Comparison of ENCODE assay signal across 12 cellular contexts in genomic region chr10:71801357-71801756, GRCh38. TPM values are rescaled to one million over a fixed set of nuclear protein-coding genes. Genes with fewer than 3 reads are reported as not detected.
DNase-seq lines count a peak whose midpoint lies in the region; ATAC-seq and TF ChIP-seq lines count a peak whose summit lies in the region.
"Had no signal": no experiment of that assay in that cellular context is flagged by ENCODE, and none has a peak within 500 bp of the region (broad histone marks: within the 10 kb centered on the region; RNA-seq: fewer than 3 reads in every experiment).

No MANE protein-coding gene starts in this region.

- no peaks in the 10 kb centered on the region for H3K36me3 Mint-ChIP-seq in activated B cell treated with CpG ODN at 0.5 μM for 24 hours (ENCODE audit: low read depth)

- peak; percentile 83 for ATAC-seq in GM18861 (IDR thresholded peaks at IDR 0.05; ENCODE audit: unreplicated experiment)
- ATAC-seq in GM21619 (IDR thresholded peaks at IDR 0.05; ENCODE audit: unreplicated experiment), result peak; percentile 74
- peak; percentile 85 for ATAC-seq in HG03378 (IDR thresholded peaks at IDR 0.05; ENCODE audit: unreplicated experiment)
- ATAC-seq in activated B cell treated with CpG ODN at 0.5 μM for 24 hours (ENCODE audit: low read depth), result peak; percentile 98
- ATAC-seq: activated naive CD8-positive, alpha-beta T cell treated with anti-CD3 and anti-CD28 coated beads, Interleukin-2, amount 50 U/mL, for 24 hours had no signal

- no peaks in the 10 kb centered on the region for H3K9me3 Mint-ChIP-seq in activated B cell treated with CpG ODN at 0.5 μM for 24 hours
- H3K9me3 Mint-ChIP-seq: activated naive CD8-positive, alpha-beta T cell treated with anti-CD3 and anti-CD28 coated beads, Interleukin-2, amount 50 U/mL, for 24 hours had no signal

- DNase-seq in activated B cell treated with CpG ODN at 0.5 μM for 24 hours (no peak), ACHN (no peak), H7 (no peak), EL (no peak)
- no peak for DNase-seq in stimulated activated CD4-positive, alpha-beta T cell treated with anti-CD3 and anti-CD28 coated beads, Interleukin-4, amount 100 ng/mL, for 4 hours
- DNase-seq: activated naive CD8-positive, alpha-beta T cell treated with anti-CD3 and anti-CD28 coated beads, Interleukin-2, amount 50 U/mL, for 24 hours; NCI-H1105 treated with DMSO at 0.1 percent for 48 hours had no signal

- H3K4me1 Mint-ChIP-seq in activated B cell treated with CpG ODN at 0.5 μM for 24 hours, result peaks cover 23% of the 10 kb centered on the region

- POLR2A ChIA-PET in activated B cell treated with CpG ODN at 0.5 μM for 24 hours (lab: Charles Lee), result interaction anchor here (0.8 to 1.7 kb wide), 6 partner anchors 25 to 107 kb away, joined by 3 to 10 read pairs (median 4); partner anchors contain the start of gene VSIR

- in situ Hi-C loops in ACHN (cut with HindIII; ENCODE audit: low pct_ligation_motif_present, low pct_unique_long_range_greater_than_20kb, low sequenced_read_pairs), result no loop called here

- peaks cover 11% of the 10 kb centered on the region for H3K27me3 ChIP-seq in H7 (ENCODE audit: control insufficient read depth, insufficient read depth, low read length)

- no peak overlapping the region for H3K4me3 ChIP-seq in H7 (ENCODE audit: insufficient read depth, low read depth, low read length)

- H3K4me3 Mint-ChIP-seq in activated B cell treated with CpG ODN at 0.5 μM for 24 hours, result peak overlapping the region; percentile 1
- H3K4me3 Mint-ChIP-seq: activated naive CD8-positive, alpha-beta T cell treated with anti-CD3 and anti-CD28 coated beads, Interleukin-2, amount 50 U/mL, for 24 hours had no signal

- intact Hi-C loops in activated B cell treated with CpG ODN at 0.5 μM for 24 hours (cut with micrococcal nuclease), result no loop called here

- TF ChIP-seq CTCF in activated B cell treated with CpG ODN at 0.5 μM for 24 hours (IDR thresholded peaks at IDR 0.05), result no peak

- H3K27me3 Mint-ChIP-seq in activated B cell treated with CpG ODN at 0.5 μM for 24 hours, result no peaks in the 10 kb centered on the region
- H3K27me3 Mint-ChIP-seq: activated naive CD8-positive, alpha-beta T cell treated with anti-CD3 and anti-CD28 coated beads, Interleukin-2, amount 50 U/mL, for 24 hours had no signal

- CTCF ChIA-PET in activated B cell treated with CpG ODN at 0.5 μM for 24 hours (lab: Charles Lee), result interaction anchor here (1.2 to 1.6 kb wide), 2 partner anchors 10 to 93 kb away, joined by 5 read pairs; no protein-coding TSS in a partner anchor

- H3K36me3 ChIP-seq in H7 (replicated peaks; ENCODE audit: control insufficient read depth, insufficient read depth, low read length), result no peaks in the 10 kb centered on the region

- H3K27ac Mint-ChIP-seq in activated B cell treated with CpG ODN at 0.5 μM for 24 hours, result peak overlapping the region; percentile 36
- H3K27ac Mint-ChIP-seq: activated naive CD8-positive, alpha-beta T cell treated with anti-CD3 and anti-CD28 coated beads, Interleukin-2, amount 50 U/mL, for 24 hours; progenitor cell of endocrine pancreas had no signal

RNA-seq across cellular contexts. Expression of gene VSIR, which starts 28.0 kb away (rescaled TPM):
- total RNA-seq in activated B cell treated with CpG ODN at 0.5 μM for 24 hours, result 20.9 and 21.4 TPM in 2 replicates
- 0.04 and 0.31 TPM in 2 replicates for total RNA-seq in H7 (2014; rRNA removed; shearing (Covaris generic))
- total RNA-seq: H1 had no signal

RNA-seq across cellular contexts. Expression of gene PSAP, which starts 49.7 kb away (rescaled TPM):
- 207 and 210 TPM in 2 replicates for total RNA-seq in activated B cell treated with CpG ODN at 0.5 μM for 24 hours
- 389 and 452 TPM in 2 replicates for total RNA-seq in H7 (2014; rRNA removed; shearing (Covaris generic))

Comparison
In these comparisons a context has a peak if more than half of its experiments do, and no peak if none do; other contexts are left out.
1. RNA of gene VSIR, which starts 28.0 kb away (total RNA-seq): 20.9 to 21.4 TPM in activated B cell treated with CpG ODN at 0.5 μM for 24 hours; 0.04 to 0.31 TPM in H7; every median in the first group is over 10 times any median in the second.
2. Peak in every context shown above with its lines, with median percentiles within 50 percentile points of each other: ATAC-seq.